ENCODE assay signal across 8 cellular contexts in the genomic region with DNA sequence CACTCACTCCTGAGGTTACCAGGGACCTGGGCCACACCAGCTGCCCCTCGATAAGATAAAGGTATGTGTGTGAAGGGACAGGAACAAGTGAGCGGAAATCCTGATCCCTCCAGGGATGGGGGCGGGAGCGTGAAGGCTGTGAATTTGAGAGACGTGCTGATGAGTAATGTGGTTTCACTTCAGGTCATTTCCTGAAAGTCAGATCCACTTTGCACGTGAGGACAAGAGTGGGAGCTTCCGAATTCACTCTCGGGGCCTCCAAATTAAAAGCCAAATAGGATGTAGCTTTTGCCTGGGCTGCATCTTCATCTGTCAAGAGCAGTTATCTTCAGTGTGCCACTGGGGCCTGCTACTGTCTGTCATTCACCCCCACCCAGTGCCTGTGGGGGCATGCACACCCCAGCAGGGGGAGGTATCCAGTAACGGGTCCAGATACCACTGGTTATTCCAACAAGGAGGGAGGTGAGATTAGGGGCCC.
DNase-seq lines count a peak whose midpoint lies in the region; ATAC-seq lines count a peak whose summit lies in the region.

No MANE protein-coding gene starts in this region.

- H3K27ac Mint-ChIP-seq in activated CD4-positive, alpha-beta T cell treated with anti-CD3 and anti-CD28 coated beads, Interleukin-2, amount 10 ng/mL, durations not matched to agents 24 days and 14 days: peak overlapping the region; percentile 74

- ATAC-seq in HG03139 (IDR thresholded peaks at IDR 0.05; ENCODE audit: unreplicated experiment): no peak

- H3K27me3 Mint-ChIP-seq in activated CD4-positive, alpha-beta T cell treated with anti-CD3 and anti-CD28 coated beads, Interleukin-2, amount 10 ng/mL, durations not matched to agents 24 days and 14 days: peaks cover 3% of the 10 kb centered on the region

- H3K9me3 Mint-ChIP-seq in activated CD4-positive, alpha-beta T cell treated with anti-CD3 and anti-CD28 coated beads, Interleukin-2, amount 10 ng/mL, durations not matched to agents 24 days and 14 days: peaks cover 3% of the 10 kb centered on the region

- no peaks in the 10 kb centered on the region for H3K36me3 Mint-ChIP-seq in activated CD4-positive, alpha-beta T cell treated with anti-CD3 and anti-CD28 coated beads, Interleukin-2, amount 10 ng/mL, durations not matched to agents 24 days and 14 days (ENCODE audit: low read depth)

- H3K4me1 Mint-ChIP-seq in activated CD4-positive, alpha-beta T cell treated with anti-CD3 and anti-CD28 coated beads, Interleukin-2, amount 10 ng/mL, durations not matched to agents 24 days and 14 days: peaks cover 29% of the 10 kb centered on the region

- DNase-seq in A172 (ENCODE audit: low spot score) (peak; percentile 89), H4 (ENCODE audit: low spot score) (peak; percentile 83), foreskin melanocyte (peak; percentile 63), medulla oblongata (ENCODE audit: extremely low spot score) (no peak), iPS-NIHi7 (ENCODE audit: extremely low spot score) (no peak)
- DNase-seq in activated CD4-positive, alpha-beta T cell treated with anti-CD3 and anti-CD28 coated beads, Interleukin-2, amount 10 ng/mL, durations not matched to agents 24 days and 14 days: peak; percentile 70
- DNase-seq in effector CD4-positive, alpha-beta T cell: no peak

- peak overlapping the region; percentile 72 for H3K4me3 Mint-ChIP-seq in activated CD4-positive, alpha-beta T cell treated with anti-CD3 and anti-CD28 coated beads, Interleukin-2, amount 10 ng/mL, durations not matched to agents 24 days and 14 days

- intact Hi-C loops in activated CD4-positive, alpha-beta T cell treated with anti-CD3 and anti-CD28 coated beads, Interleukin-2, amount 10 ng/mL, durations not matched to agents 24 days and 14 days (cut with micrococcal nuclease): no loop called here

Comparison
In these comparisons a context has a peak if more than half of its experiments do, and no peak if none do; other contexts are left out.
1. DNase-seq: peak in A172 (single experiment), H4 (single experiment), activated CD4-positive, alpha-beta T cell treated with anti-CD3 and anti-CD28 coated beads, Interleukin-2, amount 10 ng/mL, durations not matched to agents 24 days and 14 days (single experiment) and foreskin melanocyte (single experiment); none in medulla oblongata (single experiment), iPS-NIHi7 (single experiment) and effector CD4-positive, alpha-beta T cell (single experiment).